In genomic region chr10:79322616-79323566, GRCh38 we compare ENCODE assay signal across 8 cellular contexts.
DNase-seq lines count a peak whose midpoint lies in the region; ATAC-seq and TF ChIP-seq lines count a peak whose summit lies in the region.

No MANE protein-coding gene starts in this region.

- no peak for TF ChIP-seq CTCF in fibroblast of pulmonary artery (IDR thresholded peaks at IDR 0.05; ENCODE audit: low read length, missing control alignments)

- no peak for TF ChIP-seq POLR2A in erythroblast (IDR thresholded peaks at IDR 0.05; ENCODE audit: low read length)

- H3K4me3 ChIP-seq in fibroblast of pulmonary artery (replicated peaks; ENCODE audit: low read depth, low read length), result no peak overlapping the region

- DNase-seq in AG08395 (ENCODE audit: low spot score) (peak; percentile 92), NCI-H2029 treated with DMSO at 0.1 percent for 48 hours (lab: John Stamatoyannopoulos, UW) (peak; percentile 9), fibroblast of pulmonary artery (ENCODE audit: low read depth) (peak; percentile 70), erythroblast (lab: John Stamatoyannopoulos, UW) (no peak)
- peak; percentile 52 for DNase-seq in activated CD8-positive, alpha-beta memory T cell treated with anti-CD3 and anti-CD28 coated beads, Interleukin-2, amount 50 U/mL, for 24 hours (ENCODE audit: extremely low read depth)
- DNase-seq in stimulated activated CD4-positive, alpha-beta T cell treated with anti-CD3 and anti-CD28 coated beads, Interleukin-1b, Interleukin-23, amount 100 ng/mL, for 4 hours (ENCODE audit: low read depth in 2 of 2), result peak; percentile 42 to 58

- peak; percentile 49 for ATAC-seq in GM21529 (IDR thresholded peaks at IDR 0.05; ENCODE audit: unreplicated experiment)
- no peak for ATAC-seq in HG02840 (IDR thresholded peaks at IDR 0.05; ENCODE audit: low FRiP score, unreplicated experiment)

Comparison
In these comparisons a context has a peak if more than half of its experiments do, and no peak if none do; other contexts are left out.
1. DNase-seq: peak in AG08395 (single experiment), NCI-H2029 treated with DMSO at 0.1 percent for 48 hours (single experiment), activated CD8-positive, alpha-beta memory T cell treated with anti-CD3 and anti-CD28 coated beads, Interleukin-2, amount 50 U/mL, for 24 hours (single experiment), fibroblast of pulmonary artery (single experiment) and stimulated activated CD4-positive, alpha-beta T cell treated with anti-CD3 and anti-CD28 coated beads, Interleukin-1b, Interleukin-23, amount 100 ng/mL, for 4 hours (2 of 2); none in erythroblast (0 of 2).